13 cellular contexts compared by ENCODE assay signal in genomic region chr13:26325876-26326275, GRCh38.
A peak's percentile ranks its signal among the peaks of the same experiment; 100 is the strongest.
DNase-seq lines count a peak whose midpoint lies in the region; ATAC-seq, FAIRE-seq and TF ChIP-seq lines count a peak whose summit lies in the region.
"Had no signal": no experiment of that assay in that cellular context is flagged by ENCODE, and none has a peak within 500 bp of the region (broad histone marks: within the 10 kb centered on the region; RNA-seq: fewer than 3 reads in every experiment).

No MANE protein-coding gene starts in this region.

- H3K4me1 Mint-ChIP-seq in astrocyte (ENCODE audit: low read depth, unreplicated experiment) = peaks cover 26% of the 10 kb centered on the region

- no peaks in the 10 kb centered on the region for H3K27me3 Mint-ChIP-seq in astrocyte (ENCODE audit: low read depth, unreplicated experiment)

- H3K36me3 ChIP-seq in astrocyte (ENCODE audit: insufficient read depth, low read length) = no peaks in the 10 kb centered on the region

- intact Hi-C loops in Right ventricle myocardium superior (cut with DNase I) (no loop called here), cardiac septum (cut with DNase I) (no loop called here), head of caudate nucleus (cut with DNase I) (no loop called here)

- H3K9me3 ChIP-seq in astrocyte (ENCODE audit: insufficient read depth, low read depth, low read length) = no peaks in the 10 kb centered on the region

- H3K79me2 ChIP-seq in astrocyte (ENCODE audit: insufficient read depth, low read length) = peaks cover 71% of the 10 kb centered on the region

- H3K4me3 ChIP-seq in astrocyte (ENCODE audit: insufficient read depth, low read depth, low read length) = no peak overlapping the region
- H3K4me3 ChIP-seq: lung had no signal

- no peak for FAIRE-seq in astrocyte (lab: Jason Lieb, UNC)
- FAIRE-seq: urothelium cell line had no signal

- no peak overlapping the region for H3K4me2 ChIP-seq in astrocyte (ENCODE audit: low read length)

- no peaks in the 10 kb centered on the region for H3K27me3 ChIP-seq in astrocyte (ENCODE audit: insufficient read depth, low read length)

- H3K27ac Mint-ChIP-seq in astrocyte (ENCODE audit: unreplicated experiment) = no peak overlapping the region

- H3K36me3 Mint-ChIP-seq in astrocyte (ENCODE audit: low read depth, unreplicated experiment) = no peaks in the 10 kb centered on the region

- no peak overlapping the region for H2AFZ ChIP-seq in astrocyte (ENCODE audit: low read depth, low read length)

- DNase-seq in Right ventricle myocardium superior = no peak
- no peak for DNase-seq in cardiac septum (ENCODE audit: low spot score)
- DNase-seq in astrocyte (ENCODE audit: low read depth) = peak; percentile 25
- no peak for DNase-seq in ecto neural progenitor cell (ENCODE audit: low spot score)
- DNase-seq in OCI-M1 (lab: John Stamatoyannopoulos, UW) = no peak
- DNase-seq in head of caudate nucleus = no peak
- no peak for DNase-seq in NCI-H1930 (lab: John Stamatoyannopoulos, UW)
- DNase-seq: Kasumi-1; stimulated activated CD4-positive, alpha-beta T cell treated with anti-CD3 and anti-CD28 coated beads, Interleukin-2, amount 100 ng/mL, for 48 hours had no signal

- no peak overlapping the region for H3K4me3 Mint-ChIP-seq in astrocyte (ENCODE audit: unreplicated experiment)

- ATAC-seq in Right ventricle myocardium superior (ENCODE audit: poor library complexity) (peak; percentile 62), HG03039 (IDR thresholded peaks at IDR 0.05; ENCODE audit: unreplicated experiment) (peak; percentile 66)
- ATAC-seq: Panc1 had no signal

- no peaks in the 10 kb centered on the region for H3K9me3 Mint-ChIP-seq in astrocyte (ENCODE audit: unreplicated experiment)

- no peak for TF ChIP-seq CTCF in astrocyte (IDR thresholded peaks at IDR 0.05; ENCODE audit: insufficient read depth, low read depth, low read length)

- peaks cover 46% of the 10 kb centered on the region for H4K20me1 ChIP-seq in astrocyte (ENCODE audit: insufficient read depth, low read length)

- no peak overlapping the region for H3K27ac ChIP-seq in astrocyte (ENCODE audit: low read depth, low read length)

- H3K9ac ChIP-seq in astrocyte (ENCODE audit: low read length) = no peak overlapping the region

- H3K4me1 ChIP-seq in astrocyte (ENCODE audit: insufficient read depth, low read length) = peaks cover 9% of the 10 kb centered on the region
